8 cellular contexts compared by ENCODE assay signal in genomic region chr14:77459072-77459723, GRCh38. TPM values are rescaled to one million over a fixed set of nuclear protein-coding genes. Genes with fewer than 3 reads are reported as not detected.
DNase-seq lines count a peak whose midpoint lies in the region; ATAC-seq lines count a peak whose summit lies in the region.

No MANE protein-coding gene starts in this region.

- H3K27me3 ChIP-seq in duodenal mucosa (ENCODE audit: control insufficient read depth in 1 of 2, insufficient read depth in 2 of 2, low read length in 2 of 2): no peaks in the 10 kb centered on the region

- H3K36me3 ChIP-seq in duodenal mucosa (ENCODE audit: control insufficient read depth in 1 of 2, insufficient read depth in 2 of 2, low read length in 2 of 2): peaks cover 27 to 42% of the 10 kb centered on the region in 2 donors

- peak overlapping the region; percentile 93 to 97 for H3K9ac ChIP-seq in duodenal mucosa (ENCODE audit: low read depth in 1 of 2, low read length in 2 of 2)

- intact Hi-C loops in left cardiac atrium (cut with DNase I) (no loop called here), cardiac septum (cut with DNase I) (loop anchor here (5.0 kb wide), 2 partner anchors 88 to 248 kb away; partner anchors contain the start of genes ALKBH1 and SLIRP)

- peak overlapping the region; percentile 95 to 96 for H3K4me3 ChIP-seq in duodenal mucosa (ENCODE audit: low read depth in 1 of 2, low read length in 2 of 2)

- ATAC-seq in left cardiac atrium: no peak
- no peak for ATAC-seq in GM19023 (IDR thresholded peaks at IDR 0.05; ENCODE audit: unreplicated experiment)

- no peak overlapping the region for H3K27ac ChIP-seq in duodenal mucosa (ENCODE audit: low read depth, low read length)

- peak; percentile 52 for DNase-seq in left cardiac atrium
- DNase-seq in cardiac septum (ENCODE audit: low spot score): no peak
- DNase-seq in NCI-H226: peak; percentile 20
- DNase-seq in activated CD4-positive, alpha-beta T cell treated with anti-CD3 and anti-CD28 coated beads, Interleukin-2, amount 50 U/mL, for 1 hour: peak; percentile 57
- peak; percentile 82 for DNase-seq in midbrain (lab: John Stamatoyannopoulos, UW)
- peak; percentile 36 to 47 for DNase-seq in stimulated activated CD8-positive, alpha-beta memory T cell treated with anti-CD3 and anti-CD28 coated beads, Interleukin-15, amount 100 ng/mL, for 48 hours (ENCODE audit: low read depth in 2 of 2)

- peaks cover 18 to 22% of the 10 kb centered on the region in 2 donors for H3K4me1 ChIP-seq in duodenal mucosa (ENCODE audit: control insufficient read depth in 1 of 2, insufficient read depth in 2 of 2, low read length in 2 of 2)

- no peaks in the 10 kb centered on the region for H3K9me3 ChIP-seq in duodenal mucosa (ENCODE audit: control insufficient read depth in 1 of 2, low read length in 2 of 2)

RNA-seq across cellular contexts. Expression of gene AHSA1, which starts 1.3 kb away (rescaled TPM):
- 100 to 1,000 TPM; 109 to 173 TPM for total RNA-seq in left cardiac atrium
- total RNA-seq in cardiac septum: 138 TPM

RNA-seq across cellular contexts. Expression of gene VIPAS39, which starts 1.8 kb away (rescaled TPM):
- 10 to 100 TPM in 1 of 2 donors, 1 to 10 TPM in 1; 9.1 to 11.7 TPM for total RNA-seq in left cardiac atrium
- total RNA-seq in cardiac septum: 12.5 TPM

RNA-seq across cellular contexts. Expression of gene NOXRED1, which starts 35.9 kb away (rescaled TPM):
- total RNA-seq in left cardiac atrium: under 1 TPM in 1 of 2 donors, not detected in 1; 0.34 TPM
- not detected for total RNA-seq in cardiac septum

RNA-seq across cellular contexts. Expression of gene ISM2, which starts 39.4 kb away (rescaled TPM):
- total RNA-seq in left cardiac atrium (under 1 TPM; 0.21 to 0.47 TPM), cardiac septum (not detected)
